In genomic region chr17:67338353-67338752, GRCh38 we compare ENCODE assay signal across 2 cellular contexts.
TF ChIP-seq lines count a peak whose summit lies in the region.

No MANE protein-coding gene starts in this region.

TF ChIP-seq in PFSK-1, 5 proteins besides CTCF, POLR2A, EP300 and RAD21:
- TF ChIP-seq POLR2AphosphoS5 (IDR thresholded peaks at IDR 0.05; ENCODE audit: low read depth, low read length), result peak; percentile 38; the same call in 1 of the 2 replicates

TF ChIP-seq in HepG2, 621 proteins besides CTCF, POLR2A, EP300 and RAD21:
- 0 out of 2 replicates have a peak, but pooled peaks have one; percentile 60 for TF ChIP-seq PAF1 (CRISPR knock-in tag; IDR thresholded peaks at IDR 0.05)
- TF ChIP-seq RBM22 (optimal IDR thresholded peaks at IDR 0.05; ENCODE audit: low read length), result peak; percentile 25
- 0 out of 2 replicates have a peak, but pooled peaks have one; percentile 27 for TF ChIP-seq HOMEZ (CRISPR knock-in tag; IDR thresholded peaks at IDR 0.05; ENCODE audit: low read depth)
